Comparison of ENCODE assay signal across 23 cellular contexts in genomic region chr4:125780747-125781146, GRCh38.
"Had no signal": no experiment of that assay in that cellular context is flagged by ENCODE, and none has a peak within 500 bp of the region (broad histone marks: within the 10 kb centered on the region; RNA-seq: fewer than 3 reads in every experiment).

No MANE protein-coding gene starts in this region.

- H3K27ac ChIP-seq: colonic mucosa, epithelial cell of prostate, esophagus squamous epithelium, gastrocnemius medialis, heart right ventricle, left lung, lower lobe of right lung had no signal

- H3K36me3 ChIP-seq: colonic mucosa, esophagus squamous epithelium, gastrocnemius medialis, heart right ventricle, left lung, lower lobe of right lung had no signal

- ATAC-seq: effector memory CD8-positive, alpha-beta T cell; esophagus mucosa; gastrocnemius medialis; heart right ventricle; left cardiac atrium; left lung; left ventricle myocardium superior; lower lobe of right lung; mucosa of descending colon had no signal

- H3K27me3 ChIP-seq: colonic mucosa, esophagus squamous epithelium, gastrocnemius medialis, heart right ventricle, left lung had no signal

- H3K9me3 ChIP-seq: colonic mucosa, esophagus squamous epithelium, gastrocnemius medialis, lower lobe of right lung, mucosa of descending colon had no signal

- FAIRE-seq: endometrium, islet of Langerhans, keratinocyte had no signal

- H3K4me3 ChIP-seq: colonic mucosa, esophagus squamous epithelium, gastrocnemius medialis, heart right ventricle, left lung, lower lobe of right lung, mucosa of descending colon had no signal

- DNase-seq: colonic mucosa; cortex of kidney; effector CD8-positive, alpha-beta T cell; effector memory CD8-positive, alpha-beta T cell; endodermal cell; erythroblast; esophagus squamous epithelium; foreskin melanocyte; gastrocnemius medialis; glutamatergic neuron; head of caudate nucleus; heart right ventricle; hippocampal formation; left cardiac atrium; left lung; left ventricle myocardium superior; lower lobe of right lung; mucosa of descending colon had no signal

- H3K4me1 ChIP-seq: colonic mucosa, esophagus squamous epithelium, gastrocnemius medialis, heart right ventricle, left lung, lower lobe of right lung had no signal
